In the genomic region with DNA sequence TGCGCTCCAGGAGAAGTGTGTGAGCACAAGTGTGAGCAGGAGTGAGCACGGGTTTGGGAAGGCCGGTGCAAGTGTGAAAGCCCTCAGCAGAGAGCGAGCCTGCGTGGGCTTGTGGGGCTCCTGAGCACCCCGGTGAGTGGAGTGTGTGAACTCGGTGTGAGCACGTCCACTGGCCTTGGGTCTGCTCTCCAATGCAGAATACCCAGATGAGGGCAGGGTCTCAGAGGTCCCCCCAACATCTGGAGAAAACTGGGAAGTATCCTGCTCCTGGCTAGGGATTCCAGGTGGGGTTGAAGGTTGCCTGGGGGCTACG, we compare ENCODE assay signal across 9 cellular contexts. TPM values are rescaled to one million over a fixed set of nuclear protein-coding genes. Genes with fewer than 3 reads are reported as not detected.
DNase-seq lines count a peak whose midpoint lies in the region; ATAC-seq, FAIRE-seq and TF ChIP-seq lines count a peak whose summit lies in the region.
"Had no signal": no experiment of that assay in that cellular context is flagged by ENCODE, and none has a peak within 500 bp of the region (broad histone marks: within the 10 kb centered on the region; RNA-seq: fewer than 3 reads in every experiment).

No MANE protein-coding gene starts in this region.

- H3K4me3 Mint-ChIP-seq in activated CD4-positive, alpha-beta T cell treated with anti-CD3 and anti-CD28 coated beads, Interleukin-2, amount 10 ng/mL, durations not matched to agents 7 days and 5 days: peak overlapping the region; percentile 87

- H3K9me3 Mint-ChIP-seq in activated CD4-positive, alpha-beta T cell treated with anti-CD3 and anti-CD28 coated beads, Interleukin-2, amount 10 ng/mL, durations not matched to agents 7 days and 5 days: no peaks in the 10 kb centered on the region

- in situ Hi-C loops in GM12878 (cut with MboI): no loop called here

- peak overlapping the region; percentile 92 for H3K27ac Mint-ChIP-seq in activated CD4-positive, alpha-beta T cell treated with anti-CD3 and anti-CD28 coated beads, Interleukin-2, amount 10 ng/mL, durations not matched to agents 7 days and 5 days

- no peak for TF ChIP-seq CTCF in GM12878 (IDR thresholded peaks at IDR 0.05 in 2 of 3, conservative IDR thresholded peaks at IDR 0.05 in 1 of 3; ENCODE audit: control insufficient read depth in 2 of 3, extremely low read depth in 1 of 3, insufficient read depth in 1 of 3, low read depth in 3 of 3, low read length in 3 of 3)
- no peak for TF ChIP-seq CTCF in right lobe of liver (IDR thresholded peaks at IDR 0.05)

- peak; percentile 17; the same call in 1 of the 2 replicates for TF ChIP-seq POLR2A in GM12878 (IDR thresholded peaks at IDR 0.05; ENCODE audit: low read depth, low read length)
- no peak for TF ChIP-seq POLR2A in right lobe of liver (IDR thresholded peaks at IDR 0.05)

- peak overlapping the region; percentile 80 for H3K9ac ChIP-seq in GM12878 (ENCODE audit: control insufficient read depth, insufficient read depth, low read length)

- CTCF ChIA-PET in activated CD4-positive, alpha-beta T cell treated with anti-CD3 and anti-CD28 coated beads, Interleukin-2, amount 10 ng/mL, durations not matched to agents 7 days and 5 days (lab: Charles Lee): interaction anchor here (0.5 to 5.3 kb wide), 2 partner anchors 11 to 27 kb away, joined by 3 to 35 read pairs; a partner anchor contains a TSS
- CTCF ChIA-PET in GM12878 (lab: Yijun Ruan, JAX): interaction anchor here (0.7 to 2.2 kb wide), 4 partner anchors 11 to 50 kb away, joined by 3 to 13 read pairs (median 6); a partner anchor contains a TSS

- H3K79me2 ChIP-seq in GM12878 (ENCODE audit: control insufficient read depth, insufficient read depth, low read length): peaks cover 26% of the 10 kb centered on the region

- H3K27ac ChIP-seq in GM12878 (ENCODE audit: control insufficient read depth, insufficient read depth) (peak overlapping the region; percentile 79), right lobe of liver (peak overlapping the region; percentile 78 to 97 (median 83)), thymus (ENCODE audit: low read depth) (peak overlapping the region; percentile 70)

- POLR2A ChIA-PET in activated CD4-positive, alpha-beta T cell treated with anti-CD3 and anti-CD28 coated beads, Interleukin-2, amount 10 ng/mL, durations not matched to agents 7 days and 5 days (lab: Charles Lee): no interaction called here
- POLR2A ChIA-PET in GM12878 (lab: Charles Lee): interaction anchor here (1.9 kb wide), 1 partner anchor 11 kb away, joined by 4 read pairs; a partner anchor contains a TSS

- H3K36me3 ChIP-seq in GM12878 (ENCODE audit: control insufficient read depth in 2 of 2, insufficient read depth in 2 of 2, low read length in 1 of 2): peaks cover 0 to 3% of the 10 kb centered on the region in 2 experiments; a peak in 2 of 4 replicates
- H3K36me3 ChIP-seq in right lobe of liver: no peaks in the 10 kb centered on the region
- H3K36me3 ChIP-seq in thymus (ENCODE audit: control insufficient read depth, insufficient read depth): peaks cover 14% of the 10 kb centered on the region

- no peaks in the 10 kb centered on the region for H4K20me1 ChIP-seq in GM12878 (ENCODE audit: control insufficient read depth, insufficient read depth)

- H3K4me1 ChIP-seq in GM12878 (ENCODE audit: control insufficient read depth, insufficient read depth, low read length) (peaks cover 17% of the 10 kb centered on the region), right lobe of liver (peaks cover 0 to 36% (median 7%) of the 10 kb centered on the region in 4 donors), thymus (ENCODE audit: control insufficient read depth, insufficient read depth, low read length) (peaks cover 10% of the 10 kb centered on the region)

- peaks cover 11% of the 10 kb centered on the region for H3K36me3 Mint-ChIP-seq in activated CD4-positive, alpha-beta T cell treated with anti-CD3 and anti-CD28 coated beads, Interleukin-2, amount 10 ng/mL, durations not matched to agents 7 days and 5 days (ENCODE audit: low read depth)

- H3K4me1 Mint-ChIP-seq in activated CD4-positive, alpha-beta T cell treated with anti-CD3 and anti-CD28 coated beads, Interleukin-2, amount 10 ng/mL, durations not matched to agents 7 days and 5 days: peaks cover 40% of the 10 kb centered on the region

- H3K4me3 ChIP-seq in GM12878: peak overlapping the region; percentile 78
- H3K4me3 ChIP-seq in right lobe of liver: peak overlapping the region; percentile 77 to 81 (median 77)
- H3K4me3 ChIP-seq in thymus (ENCODE audit: low read length): peak overlapping the region; percentile 89

- ATAC-seq in GM12878: no peak
- ATAC-seq in right lobe of liver: no peak
- no peak for ATAC-seq in GM19467 (IDR thresholded peaks at IDR 0.05; ENCODE audit: unreplicated experiment)

- no peak for TF ChIP-seq RAD21 in GM12878 (IDR thresholded peaks at IDR 0.05; ENCODE audit: insufficient read depth, low read depth, low read length)

- peaks cover 4% of the 10 kb centered on the region for H3K27me3 Mint-ChIP-seq in activated CD4-positive, alpha-beta T cell treated with anti-CD3 and anti-CD28 coated beads, Interleukin-2, amount 10 ng/mL, durations not matched to agents 7 days and 5 days

- WGBS in GM12878 (ENCODE audit: insufficient coverage, insufficient replicate concordance, low lambda C conversion rate, missing lambda C conversion rate): 1% methylated on average over 9 of the region's 9 CpGs
- WGBS in right lobe of liver (ENCODE audit: insufficient coverage, low coverage, low lambda C conversion rate, missing lambda C conversion rate): 8% methylated on average over 5 of the region's 9 CpGs
- 42% methylated on average over 9 of the region's 9 CpGs for WGBS in thymus

- RAD21 ChIA-PET in GM12878 (lab: Charles Lee; ENCODE audit: unreplicated experiment): interaction anchor here (4.9 kb wide), 1 partner anchor 11 kb away, joined by 30 read pairs; a partner anchor contains a TSS

- H3K9me3 ChIP-seq in GM12878 (replicated peaks; ENCODE audit: control insufficient read depth, insufficient read depth, low read length) (no peaks in the 10 kb centered on the region), right lobe of liver (no peaks in the 10 kb centered on the region), thymus (ENCODE audit: control insufficient read depth) (no peaks in the 10 kb centered on the region)

- no peak for DNase-seq in activated CD4-positive, alpha-beta T cell treated with anti-CD3 and anti-CD28 coated beads, Interleukin-2, amount 10 ng/mL, durations not matched to agents 7 days and 5 days
- DNase-seq in activated CD4-positive, alpha-beta T cell treated with anti-CD3 and anti-CD28 coated beads for 1 hour: no peak
- DNase-seq in GM12878 (ENCODE audit: low read depth, low spot score) (no peak), right lobe of liver (no peak), NCI-H446 treated with DMSO at 0.1 percent for 48 hours (lab: John Stamatoyannopoulos, UW) (no peak), NCI-H2081 treated with DMSO at 0.1 percent for 48 hours (lab: John Stamatoyannopoulos, UW) (no peak)

- peak overlapping the region; percentile 99 for H3K4me2 ChIP-seq in GM12878 (ENCODE audit: control insufficient read depth, insufficient read depth)

- TF ChIP-seq EP300 in GM12878 (IDR thresholded peaks at IDR 0.05; ENCODE audit: borderline replicate concordance in 1 of 2, control insufficient read depth in 1 of 2, low read depth in 2 of 2, low read length in 2 of 2): no peak

- H3K27me3 ChIP-seq in GM12878 (replicated peaks in 1 of 2; ENCODE audit: control insufficient read depth in 2 of 2, insufficient read depth in 2 of 2, low read length in 1 of 2) (no peaks in the 10 kb centered on the region), right lobe of liver (no peaks in the 10 kb centered on the region), thymus (ENCODE audit: control insufficient read depth, insufficient read depth) (peaks cover 8% of the 10 kb centered on the region)

- peak overlapping the region; percentile 58 for H2AFZ ChIP-seq in GM12878 (ENCODE audit: control insufficient read depth, low read depth, low read length)

- SMC1A ChIA-PET in GM12878 (lab: Charles Lee; ENCODE audit: uncharacterized antibody, unreplicated experiment): interaction anchor here (2.6 kb wide), 1 partner anchor 25 kb away, joined by 7 read pairs; no protein-coding TSS in a partner anchor

- no peak for FAIRE-seq in GM12878 (lab: Jason Lieb, UNC)

- BruUV-seq in GM12878 (replicated peaks; lab: Mats Ljungman, UMichigan): no TSS peak

- intact Hi-C loops in GM12878 (cut with micrococcal nuclease; ENCODE audit: unreplicated experiment) (loop anchor here (1.0 kb wide), 3 partner anchors 11 to 36 kb away; a partner anchor contains a TSS), right lobe of liver (cut with DNase I) (no loop called here)

RNA-seq across cellular contexts. Expression of a gene that starts 1.2 kb away (rescaled TPM):
- 10 to 100 TPM; 24.8 to 32.0 TPM for total RNA-seq in activated CD4-positive, alpha-beta T cell treated with anti-CD3 and anti-CD28 coated beads, Interleukin-2, amount 10 ng/mL, durations not matched to agents 7 days and 5 days
- 18.8 and 21.2 TPM in 2 replicates for total RNA-seq in GM12878 (2013; cell fraction: nucleolus; rRNA removed)
- total RNA-seq in GM12878 (2014; rRNA removed) (34.9 and 40.7 TPM in 2 replicates), GM12878 (2014; rRNA removed; fragmentation: Illumina TruSeq; extraction: Trizol) (12.3 and 12.7 TPM in 2 replicates), GM12878 (2021) (41.7 and 48.9 TPM in 2 replicates), right lobe of liver (10 to 100 TPM; 28.5 to 82.6 (median 47.7) TPM)
- 3.8 TPM for polyA plus RNA-seq in GM12878 (2011; ENCODE audit: low read depth)
- polyA plus RNA-seq in GM12878 (2011; rRNA removed) (6.4 and 10.9 TPM in 2 replicates), GM12878 (2014; fragmentation: Illumina TruSeq; extraction: Trizol) (1.5 and 7.0 TPM in 2 replicates), GM12878 (2014; fragmentation: Nextera tagmentation; extraction: Ambion mirVana) (under 1 TPM; 0.32 to 0.55 TPM), GM12878 (2014; rRNA removed) (32.7 and 45.0 TPM in 2 replicates), GM12878 (2016; fragmentation: Nextera tagmentation; extraction: Ambion mirVana) (10 to 100 TPM; 12.4 to 23.3 TPM), thymus (48.0 TPM)
- polyA plus RNA-seq in GM12878 (2011; cell fraction: cytosol; rRNA removed): 16.8 and 24.8 TPM in 2 replicates
- polyA plus RNA-seq in GM12878 (2011; cell fraction: nucleus; rRNA removed): 24.4 and 36.6 TPM in 2 replicates
- polyA plus RNA-seq in GM12878 (2012): 10.7 and 14.9 TPM in 2 replicates
- 7.6 and 17.4 TPM in 2 replicates for polyA minus RNA-seq in GM12878 (2011; rRNA and poly(A)+ RNA removed)
- polyA minus RNA-seq in GM12878 (2011; cell fraction: cytosol; rRNA and poly(A)+ RNA removed): 8.6 and 10.6 TPM in 2 replicates
- polyA minus RNA-seq in GM12878 (2011; cell fraction: nucleus; rRNA and poly(A)+ RNA removed): 7.3 and 17.8 TPM in 2 replicates

RNA-seq across cellular contexts. Expression of a gene that starts 6.4 kb away (rescaled TPM):
- not detected for total RNA-seq in activated CD4-positive, alpha-beta T cell treated with anti-CD3 and anti-CD28 coated beads, Interleukin-2, amount 10 ng/mL, durations not matched to agents 7 days and 5 days
- 0.50 TPM in 1 of 2 replicates, not detected in the other for total RNA-seq in GM12878 (2013; cell fraction: nucleolus; rRNA removed)
- total RNA-seq in GM12878 (2014; rRNA removed) (not detected in 2 replicates), GM12878 (2014; rRNA removed; fragmentation: Illumina TruSeq; extraction: Trizol) (not detected in 2 replicates), GM12878 (2021) (0.29 TPM in 1 of 2 replicates, not detected in the other), right lobe of liver (not detected)
- polyA plus RNA-seq in GM12878 (2011; ENCODE audit: low read depth): not detected
- polyA plus RNA-seq in GM12878 (2011; rRNA removed) (0.12 and 0.24 TPM in 2 replicates), GM12878 (2014; fragmentation: Illumina TruSeq; extraction: Trizol) (0.31 TPM in 1 of 2 replicates, not detected in the other), GM12878 (2014; fragmentation: Nextera tagmentation; extraction: Ambion mirVana) (not detected), GM12878 (2014; rRNA removed) (not detected in 2 replicates), GM12878 (2016; fragmentation: Nextera tagmentation; extraction: Ambion mirVana) (not detected), thymus (0.78 TPM)
- polyA plus RNA-seq in GM12878 (2011; cell fraction: cytosol; rRNA removed): 0.12 TPM in 1 of 2 replicates, not detected in the other
- polyA plus RNA-seq in GM12878 (2011; cell fraction: nucleus; rRNA removed): 0.22 and 0.38 TPM in 2 replicates
- 0.23 and 0.67 TPM in 2 replicates for polyA plus RNA-seq in GM12878 (2012)
- not detected in 2 replicates for polyA minus RNA-seq in GM12878 (2011; rRNA and poly(A)+ RNA removed)
- polyA minus RNA-seq in GM12878 (2011; cell fraction: cytosol; rRNA and poly(A)+ RNA removed): not detected in 2 replicates
- not detected in 2 replicates for polyA minus RNA-seq in GM12878 (2011; cell fraction: nucleus; rRNA and poly(A)+ RNA removed)
- total RNA-seq: cerebellum had no signal

RNA-seq across cellular contexts. Expression of a gene that starts 10.8 kb away (rescaled TPM):
- total RNA-seq in activated CD4-positive, alpha-beta T cell treated with anti-CD3 and anti-CD28 coated beads, Interleukin-2, amount 10 ng/mL, durations not matched to agents 7 days and 5 days: 100 to 1,000 TPM; 160 to 171 TPM
- total RNA-seq in GM12878 (2013; cell fraction: nucleolus; rRNA removed): 21.2 and 22.0 TPM in 2 replicates
- total RNA-seq in GM12878 (2014; rRNA removed): 252 and 288 TPM in 2 replicates
- 212 and 217 TPM in 2 replicates for total RNA-seq in GM12878 (2014; rRNA removed; fragmentation: Illumina TruSeq; extraction: Trizol)
- 210 and 220 TPM in 2 replicates for total RNA-seq in GM12878 (2021)
- polyA plus RNA-seq in GM12878 (2011; ENCODE audit: low read depth): 376 TPM
- polyA plus RNA-seq in GM12878 (2011; rRNA removed): 300 and 394 TPM in 2 replicates
- 444 and 476 TPM in 2 replicates for polyA plus RNA-seq in GM12878 (2011; cell fraction: cytosol; rRNA removed)
- 172 and 214 TPM in 2 replicates for polyA plus RNA-seq in GM12878 (2011; cell fraction: nucleus; rRNA removed)
- polyA plus RNA-seq in GM12878 (2012): 296 and 388 TPM in 2 replicates
- 96.2 and 220 TPM in 2 replicates for polyA plus RNA-seq in GM12878 (2014; fragmentation: Illumina TruSeq; extraction: Trizol)
- 100 to 1,000 TPM; 322 to 331 TPM for polyA plus RNA-seq in GM12878 (2014; fragmentation: Nextera tagmentation; extraction: Ambion mirVana)
- 294 and 320 TPM in 2 replicates for polyA plus RNA-seq in GM12878 (2014; rRNA removed)
- 100 to 1,000 TPM; 411 to 455 TPM for polyA plus RNA-seq in GM12878 (2016; fragmentation: Nextera tagmentation; extraction: Ambion mirVana)
- polyA minus RNA-seq in GM12878 (2011; rRNA and poly(A)+ RNA removed): 54.2 and 99.4 TPM in 2 replicates
- 89.2 and 95.6 TPM in 2 replicates for polyA minus RNA-seq in GM12878 (2011; cell fraction: cytosol; rRNA and poly(A)+ RNA removed)
- polyA minus RNA-seq in GM12878 (2011; cell fraction: nucleus; rRNA and poly(A)+ RNA removed): 32.3 and 46.0 TPM in 2 replicates
- 100 to 1,000 TPM in 2 of 6 experiments, 10 to 100 TPM in 4; 58.0 to 122 (median 85.3) TPM for total RNA-seq in right lobe of liver
- polyA plus RNA-seq in thymus: 294 TPM

RNA-seq across cellular contexts. Expression of a gene that starts 11.4 kb away (rescaled TPM):
- total RNA-seq in activated CD4-positive, alpha-beta T cell treated with anti-CD3 and anti-CD28 coated beads, Interleukin-2, amount 10 ng/mL, durations not matched to agents 7 days and 5 days: 100 to 1,000 TPM in 1 of 2 experiments, 10 to 100 TPM in 1; 97.4 to 106 TPM
- 10.4 and 10.9 TPM in 2 replicates for total RNA-seq in GM12878 (2013; cell fraction: nucleolus; rRNA removed)
- total RNA-seq in GM12878 (2014; rRNA removed) (238 and 248 TPM in 2 replicates), GM12878 (2014; rRNA removed; fragmentation: Illumina TruSeq; extraction: Trizol) (198 and 206 TPM in 2 replicates), GM12878 (2021) (202 and 214 TPM in 2 replicates), right lobe of liver (100 to 1,000 TPM in 2 of 6 experiments, 10 to 100 TPM in 4; 84.0 to 172 (median 89.3) TPM)
- polyA plus RNA-seq in GM12878 (2011; ENCODE audit: low read depth): 146 TPM
- polyA plus RNA-seq in GM12878 (2011; rRNA removed) (265 and 406 TPM in 2 replicates), GM12878 (2014; fragmentation: Illumina TruSeq; extraction: Trizol) (110 and 241 TPM in 2 replicates), GM12878 (2014; fragmentation: Nextera tagmentation; extraction: Ambion mirVana) (100 to 1,000 TPM in 1 of 2 experiments, 10 to 100 TPM in 1; 95.7 to 203 TPM), GM12878 (2014; rRNA removed) (341 and 351 TPM in 2 replicates), GM12878 (2016; fragmentation: Nextera tagmentation; extraction: Ambion mirVana) (100 to 1,000 TPM; 324 to 357 TPM), thymus (286 TPM)
- polyA plus RNA-seq in GM12878 (2011; cell fraction: cytosol; rRNA removed): 562 and 645 TPM in 2 replicates
- polyA plus RNA-seq in GM12878 (2011; cell fraction: nucleus; rRNA removed): 193 and 238 TPM in 2 replicates
- polyA plus RNA-seq in GM12878 (2012): 242 and 335 TPM in 2 replicates
- polyA minus RNA-seq in GM12878 (2011; rRNA and poly(A)+ RNA removed): 97.0 and 167 TPM in 2 replicates
- polyA minus RNA-seq in GM12878 (2011; cell fraction: cytosol; rRNA and poly(A)+ RNA removed): 55.5 and 58.4 TPM in 2 replicates
- 13.3 and 26.9 TPM in 2 replicates for polyA minus RNA-seq in GM12878 (2011; cell fraction: nucleus; rRNA and poly(A)+ RNA removed)

RNA-seq across cellular contexts. Expression of a gene that starts 15.4 kb away (rescaled TPM):
- not detected for total RNA-seq in activated CD4-positive, alpha-beta T cell treated with anti-CD3 and anti-CD28 coated beads, Interleukin-2, amount 10 ng/mL, durations not matched to agents 7 days and 5 days
- 0.33 and 0.69 TPM in 2 replicates for total RNA-seq in GM12878 (2013; cell fraction: nucleolus; rRNA removed)
- total RNA-seq in GM12878 (2014; rRNA removed): not detected in 2 replicates
- not detected in 2 replicates for total RNA-seq in GM12878 (2014; rRNA removed; fragmentation: Illumina TruSeq; extraction: Trizol)
- not detected in 2 replicates for total RNA-seq in GM12878 (2021)
- polyA plus RNA-seq in GM12878 (2011; ENCODE audit: low read depth): not detected
- polyA plus RNA-seq in GM12878 (2011; rRNA removed): 0.04 TPM in 1 of 2 replicates, not detected in the other
- 0.06 and 0.07 TPM in 2 replicates for polyA plus RNA-seq in GM12878 (2011; cell fraction: cytosol; rRNA removed)
- polyA plus RNA-seq in GM12878 (2011; cell fraction: nucleus; rRNA removed): 0.16 and 0.57 TPM in 2 replicates
- polyA plus RNA-seq in GM12878 (2012): not detected in 2 replicates
- not detected in 2 replicates for polyA plus RNA-seq in GM12878 (2014; fragmentation: Illumina TruSeq; extraction: Trizol)
- polyA plus RNA-seq in GM12878 (2014; fragmentation: Nextera tagmentation; extraction: Ambion mirVana): not detected
- 0.20 TPM in 1 of 2 replicates, not detected in the other for polyA plus RNA-seq in GM12878 (2014; rRNA removed)
- not detected for polyA plus RNA-seq in GM12878 (2016; fragmentation: Nextera tagmentation; extraction: Ambion mirVana)
- polyA minus RNA-seq in GM12878 (2011; rRNA and poly(A)+ RNA removed): not detected in 2 replicates
- not detected in 2 replicates for polyA minus RNA-seq in GM12878 (2011; cell fraction: cytosol; rRNA and poly(A)+ RNA removed)
- polyA minus RNA-seq in GM12878 (2011; cell fraction: nucleus; rRNA and poly(A)+ RNA removed): 0.77 TPM in 1 of 2 replicates, not detected in the other
- not detected for total RNA-seq in right lobe of liver
- polyA plus RNA-seq in thymus: not detected
